ENCODE assay signal across 3 cellular contexts in the genomic region with DNA sequence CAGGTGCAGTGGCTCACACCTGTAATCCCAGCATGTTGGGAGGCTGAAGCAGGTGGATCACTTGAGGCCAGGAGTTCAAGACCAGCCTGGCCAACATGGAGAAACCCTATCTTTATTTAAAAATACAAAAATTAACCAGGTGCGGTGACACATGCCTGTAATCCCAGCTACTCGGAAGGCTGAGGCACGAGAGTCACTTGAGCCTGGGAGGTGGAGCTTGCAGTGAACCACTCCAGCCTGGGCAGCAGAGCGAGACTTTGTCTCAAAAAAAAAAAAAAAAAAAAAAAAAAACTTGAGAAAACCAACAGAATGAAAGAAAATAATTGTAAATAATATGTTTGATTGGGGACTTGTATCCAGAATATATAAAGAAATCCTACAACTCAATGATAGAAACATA. TPM values are rescaled to one million over a fixed set of nuclear protein-coding genes. Genes with fewer than 3 reads are reported as not detected.
"Had no signal": no experiment of that assay in that cellular context is flagged by ENCODE, and none has a peak within 500 bp of the region (broad histone marks: within the 10 kb centered on the region; RNA-seq: fewer than 3 reads in every experiment).

No MANE protein-coding gene starts in this region.

RNA-seq across cellular contexts. Expression of a gene that starts 57.6 kb away (rescaled TPM):
- total RNA-seq: gastrocnemius medialis, lower lobe of right lung, lung microvascular endothelial cell had no signal
